Comparison of ENCODE assay signal across 1 cellular context in genomic region chr1:173638043-173639021, GRCh38.
TF ChIP-seq lines count a peak whose summit lies in the region.

No MANE protein-coding gene starts in this region.

TF ChIP-seq in H1, 55 proteins besides CTCF, POLR2A, EP300 and RAD21:
- TF ChIP-seq BRCA1 (IDR thresholded peaks at IDR 0.05; ENCODE audit: low read depth, low read length) (peak; percentile 24; the same call in 1 of the 2 replicates), ASH2L (IDR thresholded peaks at IDR 0.05; ENCODE audit: low read length) (no peak), CHD2 (IDR thresholded peaks at IDR 0.05; ENCODE audit: low read length) (0 out of 2 replicates have a peak, but pooled peaks have one; percentile 12), NRF1 (IDR thresholded peaks at IDR 0.05; ENCODE audit: low read depth, low read length) (0 out of 2 replicates have a peak, but pooled peaks have one; percentile 10), JUND (IDR thresholded peaks at IDR 0.05; ENCODE audit: low read length) (no peak), TAF1 (IDR thresholded peaks at IDR 0.05; ENCODE audit: low read depth, low read length) (peak; percentile 10; the same call in 1 of the 2 replicates), TAF7 (optimal IDR thresholded peaks at IDR 0.05; ENCODE audit: borderline replicate concordance, low read depth, low read length) (peak; percentile 96), CHD1 (IDR thresholded peaks at IDR 0.05; ENCODE audit: low read depth, low read length) (peak; percentile 7; the same call in 1 of the 2 replicates), POLR2AphosphoS5 (IDR thresholded peaks at IDR 0.05; ENCODE audit: low read depth, low read length) (peak; percentile 6), SIRT6 (IDR thresholded peaks at IDR 0.05; ENCODE audit: low read length) (peak; percentile 62), SP1 (IDR thresholded peaks at IDR 0.05; ENCODE audit: low read depth, low read length) (no peak)
